In genomic region chr7:135283959-135284638, GRCh38 we compare ENCODE assay signal across 23 cellular contexts. TPM values are rescaled to one million over a fixed set of nuclear protein-coding genes. Genes with fewer than 3 reads are reported as not detected.
"Had no signal": no experiment of that assay in that cellular context is flagged by ENCODE, and none has a peak within 500 bp of the region (broad histone marks: within the 10 kb centered on the region; RNA-seq: fewer than 3 reads in every experiment).

No MANE protein-coding gene starts in this region.

- H3K27ac Mint-ChIP-seq: mesothelial cell of epicardium, nephron had no signal

- H3K9me3 Mint-ChIP-seq: mesothelial cell of epicardium, nephron had no signal

- H3K9me3 ChIP-seq: ascending aorta, gastroesophageal sphincter, heart left ventricle, left lung, tibial artery had no signal

- ATAC-seq: esophagus mucosa; gastroesophageal sphincter; heart left ventricle; left lung; stimulated activated naive CD8-positive, alpha-beta T cell treated with anti-CD3 and anti-CD28 coated beads, Interleukin-15, Interleukin-2, amounts not matched to agents 100 U/mL and 50 U/mL, for 24 hours had no signal

- H3K36me3 ChIP-seq: ascending aorta, gastroesophageal sphincter, heart left ventricle, left lung, tibial artery had no signal

- H3K27ac ChIP-seq: ascending aorta, gastroesophageal sphincter, heart left ventricle, left lung, tibial artery had no signal

- H3K4me3 Mint-ChIP-seq: mesothelial cell of epicardium, nephron had no signal

- H3K4me3 ChIP-seq: ascending aorta, gastroesophageal sphincter, heart left ventricle, left lung, tibial artery had no signal

- H3K36me3 Mint-ChIP-seq: mesothelial cell of epicardium had no signal

- DNase-seq: activated CD4-positive, CD25-positive, alpha-beta regulatory T cell treated with anti-CD3 and anti-CD28 coated beads, Interleukin-2, amount 50 U/mL, for 72 hours; activated CD8-positive, alpha-beta memory T cell treated with anti-CD3 and anti-CD28 coated beads for 24 hours; activated CD8-positive, alpha-beta memory T cell treated with anti-CD3 and anti-CD28 coated beads, Interleukin-2, amount 50 U/mL, for 48 hours; activated effector memory CD4-positive, alpha-beta T cell treated with Interleukin-2 at 50 U/mL for 16 hours; activated naive CD4-positive, alpha-beta T cell treated with anti-CD3 and anti-CD28 coated beads, Interleukin-2, amount 50 U/mL, for 16 hours; activated T-cell treated with anti-CD3 and anti-CD28 coated beads, Interleukin-2, amount 50 U/mL, for 48 hours; cortex of kidney; heart left ventricle; left lung; stimulated activated CD4-positive, alpha-beta T cell treated with anti-CD3 and anti-CD28 coated beads, Interleukin-2, amount 100 ng/mL, for 24 hours; stimulated activated naive CD8-positive, alpha-beta T cell treated with anti-CD3 and anti-CD28 coated beads, Interleukin-15, Interleukin-2, amounts not matched to agents 100 U/mL and 50 U/mL, for 24 hours; substantia nigra; T-helper 9 cell; tibial artery had no signal

- H3K4me1 ChIP-seq: ascending aorta, left lung had no signal

- H3K27me3 ChIP-seq: ascending aorta, gastroesophageal sphincter, left lung had no signal

RNA-seq across cellular contexts. Expression of gene STRA8, which starts 50.5 kb away (rescaled TPM):
- total RNA-seq: ascending aorta, esophagus mucosa, gastroesophageal sphincter, heart left ventricle, kidney epithelial cell, left lung, lung microvascular endothelial cell, mesothelial cell of epicardium, posterior vena cava had no signal
- polyA plus RNA-seq: adipose tissue, heart left ventricle had no signal
